ENCODE assay signal across 14 cellular contexts in genomic region chr19:16461630-16462051, GRCh38. TPM values are rescaled to one million over a fixed set of nuclear protein-coding genes. Genes with fewer than 3 reads are reported as not detected.
DNase-seq lines count a peak whose midpoint lies in the region; ATAC-seq and TF ChIP-seq lines count a peak whose summit lies in the region.
"Had no signal": no experiment of that assay in that cellular context is flagged by ENCODE, and none has a peak within 500 bp of the region (broad histone marks: within the 10 kb centered on the region; RNA-seq: fewer than 3 reads in every experiment).

No MANE protein-coding gene starts in this region.

- intact Hi-C loops in activated CD4-positive, alpha-beta T cell treated with anti-CD3 and anti-CD28 coated beads for 36 hours (cut with DNase I, micrococcal nuclease) = no loop called here
- intact Hi-C loops in thyroid gland (cut with DNase I) = no loop called here

- peaks cover 26% of the 10 kb centered on the region for H3K4me1 Mint-ChIP-seq in activated CD4-positive, alpha-beta T cell treated with anti-CD3 and anti-CD28 coated beads, Interleukin-2, amount 10 ng/mL, durations not matched to agents 7 days and 5 days
- H3K4me1 Mint-ChIP-seq in activated CD4-positive, alpha-beta T cell treated with anti-CD3 and anti-CD28 coated beads for 36 hours = peaks cover 56% of the 10 kb centered on the region
- peaks cover 56 to 57% of the 10 kb centered on the region in 2 donors for H3K4me1 Mint-ChIP-seq in effector memory CD8-positive, alpha-beta T cell (ENCODE audit: low read depth in 2 of 2)

- H3K27ac Mint-ChIP-seq in activated CD4-positive, alpha-beta T cell treated with anti-CD3 and anti-CD28 coated beads, Interleukin-2, amount 10 ng/mL, durations not matched to agents 7 days and 5 days = peak overlapping the region; percentile 10
- no peak overlapping the region for H3K27ac Mint-ChIP-seq in activated CD4-positive, alpha-beta T cell treated with anti-CD3 and anti-CD28 coated beads for 36 hours
- H3K27ac Mint-ChIP-seq in effector memory CD8-positive, alpha-beta T cell = peak overlapping the region; percentile 42 to 68

- no peak overlapping the region for H3K4me3 Mint-ChIP-seq in activated CD4-positive, alpha-beta T cell treated with anti-CD3 and anti-CD28 coated beads, Interleukin-2, amount 10 ng/mL, durations not matched to agents 7 days and 5 days
- H3K4me3 Mint-ChIP-seq in activated CD4-positive, alpha-beta T cell treated with anti-CD3 and anti-CD28 coated beads for 36 hours = no peak overlapping the region
- no peak overlapping the region for H3K4me3 Mint-ChIP-seq in effector memory CD8-positive, alpha-beta T cell

- CTCF ChIA-PET in activated CD4-positive, alpha-beta T cell treated with anti-CD3 and anti-CD28 coated beads, Interleukin-2, amount 10 ng/mL, durations not matched to agents 7 days and 5 days (lab: Charles Lee) = interaction anchor here (0.6 to 1.0 kb wide), 2 partner anchors 8 to 171 kb away, joined by 5 read pairs; no protein-coding TSS in a partner anchor
- CTCF ChIA-PET in activated CD4-positive, alpha-beta T cell treated with anti-CD3 and anti-CD28 coated beads for 36 hours (lab: Charles Lee) = no interaction called here

- no peak for TF ChIP-seq CTCF in thyroid gland (IDR thresholded peaks at IDR 0.05)

- peak overlapping the region in 2 of 3 donors; percentile 10 to 13 for H3K27ac ChIP-seq in thyroid gland

- peaks cover 53 to 59% of the 10 kb centered on the region in 2 donors for H3K4me1 ChIP-seq in thyroid gland

- POLR2A ChIA-PET in activated CD4-positive, alpha-beta T cell treated with anti-CD3 and anti-CD28 coated beads, Interleukin-2, amount 10 ng/mL, durations not matched to agents 7 days and 5 days (lab: Charles Lee) = no interaction called here
- POLR2A ChIA-PET in activated CD4-positive, alpha-beta T cell treated with anti-CD3 and anti-CD28 coated beads for 36 hours (lab: Charles Lee) = no interaction called here

- DNase-seq in activated CD4-positive, alpha-beta T cell treated with anti-CD3 and anti-CD28 coated beads, Interleukin-2, amount 10 ng/mL, durations not matched to agents 7 days and 5 days = no peak
- no peak for DNase-seq in activated CD4-positive, alpha-beta T cell treated with anti-CD3 and anti-CD28 coated beads for 36 hours
- DNase-seq in effector memory CD8-positive, alpha-beta T cell = no peak
- DNase-seq in medulla oblongata (ENCODE audit: extremely low spot score) (peak; percentile 32), thyroid gland (peak; percentile 67 to 72), dermis blood vessel endothelial cell (no peak), NCI-H510A treated with DMSO at 0.1 percent for 48 hours (lab: John Stamatoyannopoulos, UW) (no peak)
- DNase-seq: activated naive CD4-positive, alpha-beta T cell treated with Interleukin-2 at 50 U/mL for 16 hours; MG63; NCI-H2107; stimulated activated CD4-positive, alpha-beta T cell treated with anti-CD3 and anti-CD28 coated beads, Interleukin-1b, Interleukin-23, amount 100 ng/mL, for 48 hours had no signal

- H3K9me3 Mint-ChIP-seq in activated CD4-positive, alpha-beta T cell treated with anti-CD3 and anti-CD28 coated beads, Interleukin-2, amount 10 ng/mL, durations not matched to agents 7 days and 5 days = no peaks in the 10 kb centered on the region
- no peaks in the 10 kb centered on the region for H3K9me3 Mint-ChIP-seq in activated CD4-positive, alpha-beta T cell treated with anti-CD3 and anti-CD28 coated beads for 36 hours (ENCODE audit: low read depth)
- no peaks in the 10 kb centered on the region for H3K9me3 Mint-ChIP-seq in effector memory CD8-positive, alpha-beta T cell

- ATAC-seq in activated CD4-positive, alpha-beta T cell treated with anti-CD3 and anti-CD28 coated beads for 36 hours = no peak
- ATAC-seq in effector memory CD8-positive, alpha-beta T cell (replicated peaks) = no peak
- no peak for ATAC-seq in GM21717 (IDR thresholded peaks at IDR 0.05; ENCODE audit: unreplicated experiment)
- ATAC-seq: A549 had no signal

- no peaks in the 10 kb centered on the region for H3K36me3 Mint-ChIP-seq in activated CD4-positive, alpha-beta T cell treated with anti-CD3 and anti-CD28 coated beads, Interleukin-2, amount 10 ng/mL, durations not matched to agents 7 days and 5 days (ENCODE audit: low read depth)
- H3K36me3 Mint-ChIP-seq in activated CD4-positive, alpha-beta T cell treated with anti-CD3 and anti-CD28 coated beads for 36 hours (ENCODE audit: low read depth) = no peaks in the 10 kb centered on the region
- H3K36me3 Mint-ChIP-seq in effector memory CD8-positive, alpha-beta T cell (ENCODE audit: insufficient read depth) = peaks cover 7% of the 10 kb centered on the region

- H3K4me3 ChIP-seq in thyroid gland (replicated peaks in 1 of 3) = no peak overlapping the region
- H3K4me3 ChIP-seq: A549, MG63, prostate gland had no signal

- no peaks in the 10 kb centered on the region for H3K27me3 ChIP-seq in thyroid gland
- H3K27me3 ChIP-seq: MG63 had no signal

- no peaks in the 10 kb centered on the region for H3K9me3 ChIP-seq in thyroid gland
- H3K9me3 ChIP-seq: A549, MG63, prostate gland had no signal

- H3K27me3 Mint-ChIP-seq in activated CD4-positive, alpha-beta T cell treated with anti-CD3 and anti-CD28 coated beads, Interleukin-2, amount 10 ng/mL, durations not matched to agents 7 days and 5 days = no peaks in the 10 kb centered on the region
- no peaks in the 10 kb centered on the region for H3K27me3 Mint-ChIP-seq in activated CD4-positive, alpha-beta T cell treated with anti-CD3 and anti-CD28 coated beads for 36 hours
- no peaks in the 10 kb centered on the region for H3K27me3 Mint-ChIP-seq in effector memory CD8-positive, alpha-beta T cell

- WGBS in thyroid gland, 2 donors = 55 to 58% methylated on average over 9 of the region's 9 CpGs

- no peak for TF ChIP-seq POLR2A in thyroid gland (IDR thresholded peaks at IDR 0.05)

- no peaks in the 10 kb centered on the region for H3K36me3 ChIP-seq in thyroid gland
- H3K36me3 ChIP-seq: prostate gland had no signal

RNA-seq across cellular contexts. Expression of gene EPS15L1, which starts 10.1 kb away (rescaled TPM):
- total RNA-seq in activated CD4-positive, alpha-beta T cell treated with anti-CD3 and anti-CD28 coated beads, Interleukin-2, amount 10 ng/mL, durations not matched to agents 7 days and 5 days = 10 to 100 TPM; 33.3 to 39.1 TPM
- total RNA-seq in activated CD4-positive, alpha-beta T cell treated with anti-CD3 and anti-CD28 coated beads for 36 hours = 10 to 100 TPM; 26.1 to 29.7 TPM
- total RNA-seq in thyroid gland (10 to 100 TPM; 24.4 to 37.4 (median 28.6) TPM), dermis blood vessel endothelial cell (8.7 and 11.8 TPM in 2 replicates)

RNA-seq across cellular contexts. Expression of gene CALR3, which starts 34.3 kb away (rescaled TPM):
- not detected for total RNA-seq in activated CD4-positive, alpha-beta T cell treated with anti-CD3 and anti-CD28 coated beads, Interleukin-2, amount 10 ng/mL, durations not matched to agents 7 days and 5 days
- not detected for total RNA-seq in activated CD4-positive, alpha-beta T cell treated with anti-CD3 and anti-CD28 coated beads for 36 hours
- total RNA-seq in thyroid gland = under 1 TPM in 1 of 4 donors, not detected in 3; 0.58 TPM
- not detected in 2 replicates for total RNA-seq in dermis blood vessel endothelial cell

RNA-seq across cellular contexts. Expression of gene C19orf44, which starts 34.6 kb away (rescaled TPM):
- total RNA-seq in activated CD4-positive, alpha-beta T cell treated with anti-CD3 and anti-CD28 coated beads, Interleukin-2, amount 10 ng/mL, durations not matched to agents 7 days and 5 days = 1 to 10 TPM; 3.1 to 3.9 TPM
- 1 to 10 TPM; 2.9 to 4.0 TPM for total RNA-seq in activated CD4-positive, alpha-beta T cell treated with anti-CD3 and anti-CD28 coated beads for 36 hours
- total RNA-seq in thyroid gland (10 to 100 TPM in 3 of 4 donors, 1 to 10 TPM in 1; 8.6 to 12.0 (median 10.6) TPM), dermis blood vessel endothelial cell (3.1 and 5.3 TPM in 2 replicates)

Comparison
In these comparisons a context has a peak if more than half of its experiments do, and no peak if none do; other contexts are left out.
1. DNase-seq: peak in medulla oblongata (single experiment) and thyroid gland (2 of 2); none in activated CD4-positive, alpha-beta T cell treated with anti-CD3 and anti-CD28 coated beads, Interleukin-2, amount 10 ng/mL, durations not matched to agents 7 days and 5 days (single experiment), activated CD4-positive, alpha-beta T cell treated with anti-CD3 and anti-CD28 coated beads for 36 hours (single experiment), effector memory CD8-positive, alpha-beta T cell (0 of 3), dermis blood vessel endothelial cell (single experiment) and NCI-H510A treated with DMSO at 0.1 percent for 48 hours (single experiment).